20 cellular contexts compared by ENCODE assay signal in the genomic region with DNA sequence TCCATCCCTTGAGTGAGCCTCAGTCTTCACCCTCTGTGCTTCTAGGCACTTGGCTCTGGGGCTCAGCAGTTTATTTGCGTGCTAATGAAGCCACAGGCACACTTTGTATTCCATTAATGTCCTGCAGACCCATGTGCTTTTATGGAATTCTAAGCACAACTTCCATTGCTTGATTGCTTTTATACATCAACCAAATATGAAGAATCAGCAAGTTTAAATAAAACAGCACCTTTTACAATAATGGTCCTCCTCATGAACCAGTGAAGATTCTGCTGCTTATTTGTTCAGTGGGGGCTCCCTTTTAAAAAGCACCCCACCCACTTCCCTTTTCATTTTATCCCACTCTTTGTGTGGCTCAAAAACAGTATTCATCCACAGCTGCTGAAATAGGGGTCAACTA.
DNase-seq lines count a peak whose midpoint lies in the region; ATAC-seq, FAIRE-seq and TF ChIP-seq lines count a peak whose summit lies in the region.
"Had no signal": no experiment of that assay in that cellular context is flagged by ENCODE, and none has a peak within 500 bp of the region (broad histone marks: within the 10 kb centered on the region; RNA-seq: fewer than 3 reads in every experiment).

No MANE protein-coding gene starts in this region.

- no peak overlapping the region for H3K27ac ChIP-seq in A549
- H3K27ac ChIP-seq in K562 (ENCODE audit: extremely low read depth, low read depth, low read length), result no peak overlapping the region
- peak overlapping the region; percentile 95 for H3K27ac ChIP-seq in parathyroid adenoma

- TF ChIP-seq POLR2A in A549 (IDR thresholded peaks at IDR 0.05; ENCODE audit: low read length), result no peak
- no peak for TF ChIP-seq POLR2A in K562 (conservative IDR thresholded peaks at IDR 0.05)

- H4K20me1 ChIP-seq in K562 (replicated peaks; ENCODE audit: control insufficient read depth, insufficient read depth, low read length), result no peaks in the 10 kb centered on the region

- H3K4me3 ChIP-seq in A549 (no peak overlapping the region), H7 (ENCODE audit: insufficient read depth, low read depth, low read length) (no peak overlapping the region), K562 (no peak overlapping the region), parathyroid adenoma (ENCODE audit: low read depth, low read length) (no peak overlapping the region)

- FAIRE-seq in A549 (lab: Jason Lieb, UNC) (no peak), K562 (lab: Jason Lieb, UNC) (no peak)
- FAIRE-seq: GM12891, GM18507, GM19239 had no signal

- WGBS in A549 (ENCODE audit: missing lambda C conversion rate), result 78% methylated on average over 1 of the region's 1 CpG
- 76% methylated on average over 1 of the region's 1 CpG for WGBS in K562 (ENCODE audit: insufficient coverage, low coverage, missing lambda C conversion rate)

- BruUV-seq in K562 (replicated peaks; lab: Mats Ljungman, UMichigan), result no TSS peak

- H3K9ac ChIP-seq in K562 (ENCODE audit: insufficient read depth in 1 of 2, low read depth in 2 of 2, low read length in 2 of 2) (no peak overlapping the region), parathyroid adenoma (no peak overlapping the region)

- POLR2A ChIA-PET in A549 (lab: Yijun Ruan, JAX) (no interaction called here), K562 (lab: Yijun Ruan, JAX) (interaction anchor here (0.6 kb wide), 1 partner anchor 39 kb away, joined by 3 read pairs; no protein-coding TSS in a partner anchor)

- H2AFZ ChIP-seq in K562 (ENCODE audit: low read depth, low read length) (no peak overlapping the region), parathyroid adenoma (no peak overlapping the region)

- DNase-seq in A549 (ENCODE audit: low read depth in 1 of 2, low spot score in 1 of 2), result no peak
- peak; percentile 23 for DNase-seq in H7
- DNase-seq in K562 (ENCODE audit: extremely low read depth in 1 of 4, low spot score in 3 of 4), result no peak
- DNase-seq in NCI-H146 treated with DMSO at 0.1 percent for 48 hours (lab: John Stamatoyannopoulos, UW; ENCODE audit: unreplicated experiment), result no peak
- DNase-seq: 8988T; C1 segment of cervical spinal cord; Calu3; CD4-positive, alpha-beta memory T cell; COR-L47; DMS79 treated with DMSO at 0.1 percent for 48 hours; GF-D8; GOT3; H9; HFFc6 had no signal

- intact Hi-C loops in K562 (cut with micrococcal nuclease), result no loop called here

- H3K4me2 ChIP-seq in A549 (no peak overlapping the region), K562 (ENCODE audit: insufficient read depth, low read length) (no peak overlapping the region), parathyroid adenoma (ENCODE audit: low read length) (no peak overlapping the region)

- H3K36me3 ChIP-seq in H7 (replicated peaks; ENCODE audit: control insufficient read depth, insufficient read depth, low read length), result no peaks in the 10 kb centered on the region
- H3K36me3 ChIP-seq in K562 (ENCODE audit: control insufficient read depth, insufficient read depth, low read length), result no peaks in the 10 kb centered on the region
- H3K36me3 ChIP-seq in parathyroid adenoma (ENCODE audit: control insufficient read depth, insufficient read depth, low read length), result no peaks in the 10 kb centered on the region

- TF ChIP-seq CTCF in A549 (IDR thresholded peaks at IDR 0.05), result no peak
- no peak for TF ChIP-seq CTCF in K562 (IDR thresholded peaks at IDR 0.05 in 2 of 3, conservative IDR thresholded peaks at IDR 0.05 in 1 of 3; ENCODE audit: insufficient read depth in 2 of 3, low read depth in 1 of 3, low read length in 3 of 3)
- TF ChIP-seq CTCF in parathyroid adenoma (IDR thresholded peaks at IDR 0.05), result no peak

- H3K27me3 ChIP-seq in H7 (ENCODE audit: control insufficient read depth, insufficient read depth, low read length) (no peaks in the 10 kb centered on the region), K562 (ENCODE audit: control insufficient read depth in 2 of 2, insufficient read depth in 2 of 2, low read length in 2 of 2) (no peaks in the 10 kb centered on the region), parathyroid adenoma (ENCODE audit: control insufficient read depth, insufficient read depth, low read length) (no peaks in the 10 kb centered on the region)

- H3K4me1 ChIP-seq in A549 (no peaks in the 10 kb centered on the region), K562 (replicated peaks in 1 of 2; ENCODE audit: control insufficient read depth in 2 of 2, insufficient read depth in 2 of 2, low read length in 2 of 2) (peaks cover 8 to 13% of the 10 kb centered on the region in 2 experiments; a peak in 4 of 5 replicates), parathyroid adenoma (peaks cover 73% of the 10 kb centered on the region)

- H3K79me2 ChIP-seq in K562 (ENCODE audit: control insufficient read depth, insufficient read depth, low read length) (no peaks in the 10 kb centered on the region), parathyroid adenoma (peaks cover 5% of the 10 kb centered on the region)

- H3K9me3 ChIP-seq in A549 (no peaks in the 10 kb centered on the region), K562 (replicated peaks; ENCODE audit: control insufficient read depth, insufficient read depth, low read depth, low read length) (no peaks in the 10 kb centered on the region), parathyroid adenoma (ENCODE audit: control insufficient read depth, low read length) (no peaks in the 10 kb centered on the region)

- no peak for TF ChIP-seq EP300 in A549 (IDR thresholded peaks at IDR 0.05)
- no peak for TF ChIP-seq EP300 in K562 (IDR thresholded peaks at IDR 0.05; ENCODE audit: low read length)

- in situ Hi-C loops in K562 (cut with MboI), result no loop called here

- H3K9me1 ChIP-seq in K562 (ENCODE audit: control insufficient read depth, insufficient read depth, low read length), result no peaks in the 10 kb centered on the region

- CTCF ChIA-PET in A549 (lab: Yijun Ruan, JAX) (no interaction called here), K562 (lab: Yijun Ruan, JAX; ENCODE audit: low intra/inter-chr PET ratio) (no interaction called here)

- TF ChIP-seq RAD21 in A549 (conservative IDR thresholded peaks at IDR 0.05 in 1 of 2, IDR thresholded peaks at IDR 0.05 in 1 of 2), result no peak
- no peak for TF ChIP-seq RAD21 in K562 (CRISPR knock-in tag; conservative IDR thresholded peaks at IDR 0.05 in 1 of 2, IDR thresholded peaks at IDR 0.05 in 1 of 2)

- ATAC-seq in A549, result no peak
- ATAC-seq in K562, result no peak
- no peak for ATAC-seq in GM18511 (IDR thresholded peaks at IDR 0.05; ENCODE audit: unreplicated experiment)
- no peak for ATAC-seq in GM18517 (IDR thresholded peaks at IDR 0.05; ENCODE audit: unreplicated experiment)

TF ChIP-seq in A549, 52 proteins besides CTCF, POLR2A, EP300 and RAD21:
- no peak for TF ChIP-seq EHF (CRISPR knock-in tag; IDR thresholded peaks at IDR 0.05)
- peak; percentile 53 for TF ChIP-seq MAFK (IDR thresholded peaks at IDR 0.05; ENCODE audit: partially characterized antibody)
- TF ChIP-seq, protein P1, sequence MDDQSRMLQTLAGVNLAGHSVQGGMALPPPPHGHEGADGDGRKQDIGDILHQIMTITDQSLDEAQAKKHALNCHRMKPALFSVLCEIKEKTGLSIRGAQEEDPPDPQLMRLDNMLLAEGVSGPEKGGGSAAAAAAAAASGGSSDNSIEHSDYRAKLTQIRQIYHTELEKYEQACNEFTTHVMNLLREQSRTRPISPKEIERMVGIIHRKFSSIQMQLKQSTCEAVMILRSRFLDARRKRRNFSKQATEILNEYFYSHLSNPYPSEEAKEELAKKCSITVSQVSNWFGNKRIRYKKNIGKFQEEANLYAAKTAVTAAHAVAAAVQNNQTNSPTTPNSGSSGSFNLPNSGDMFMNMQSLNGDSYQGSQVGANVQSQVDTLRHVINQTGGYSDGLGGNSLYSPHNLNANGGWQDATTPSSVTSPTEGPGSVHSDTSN (IDR thresholded peaks at IDR 0.05), result no peak
- TF ChIP-seq, protein P2, sequence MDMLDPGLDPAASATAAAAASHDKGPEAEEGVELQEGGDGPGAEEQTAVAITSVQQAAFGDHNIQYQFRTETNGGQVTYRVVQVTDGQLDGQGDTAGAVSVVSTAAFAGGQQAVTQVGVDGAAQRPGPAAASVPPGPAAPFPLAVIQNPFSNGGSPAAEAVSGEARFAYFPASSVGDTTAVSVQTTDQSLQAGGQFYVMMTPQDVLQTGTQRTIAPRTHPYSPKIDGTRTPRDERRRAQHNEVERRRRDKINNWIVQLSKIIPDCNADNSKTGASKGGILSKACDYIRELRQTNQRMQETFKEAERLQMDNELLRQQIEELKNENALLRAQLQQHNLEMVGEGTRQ (IDR thresholded peaks at IDR 0.05), result no peak
- no peak for TF ChIP-seq RFX5 (IDR thresholded peaks at IDR 0.05)
- TF ChIP-seq MYC (IDR thresholded peaks at IDR 0.05; ENCODE audit: borderline replicate concordance, low read length), result no peak
- TF ChIP-seq KDM5A (IDR thresholded peaks at IDR 0.05), result no peak

TF ChIP-seq in K562, 482 proteins besides CTCF, POLR2A, EP300 and RAD21:
- TF ChIP-seq ZNF316 (IDR thresholded peaks at IDR 0.05) (peak; percentile 60), C11orf30 (IDR thresholded peaks at IDR 0.05; ENCODE audit: low read depth) (0 out of 2 replicates have a peak, but pooled peaks have one; percentile 5)
- TF ChIP-seq, protein P3, sequence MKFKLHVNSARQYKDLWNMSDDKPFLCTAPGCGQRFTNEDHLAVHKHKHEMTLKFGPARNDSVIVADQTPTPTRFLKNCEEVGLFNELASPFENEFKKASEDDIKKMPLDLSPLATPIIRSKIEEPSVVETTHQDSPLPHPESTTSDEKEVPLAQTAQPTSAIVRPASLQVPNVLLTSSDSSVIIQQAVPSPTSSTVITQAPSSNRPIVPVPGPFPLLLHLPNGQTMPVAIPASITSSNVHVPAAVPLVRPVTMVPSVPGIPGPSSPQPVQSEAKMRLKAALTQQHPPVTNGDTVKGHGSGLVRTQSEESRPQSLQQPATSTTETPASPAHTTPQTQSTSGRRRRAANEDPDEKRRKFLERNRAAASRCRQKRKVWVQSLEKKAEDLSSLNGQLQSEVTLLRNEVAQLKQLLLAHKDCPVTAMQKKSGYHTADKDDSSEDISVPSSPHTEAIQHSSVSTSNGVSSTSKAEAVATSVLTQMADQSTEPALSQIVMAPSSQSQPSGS (CRISPR knock-in tag; IDR thresholded peaks at IDR 0.05), result no peak
